ENCODE assay signal across 1 cellular context in the genomic region with DNA sequence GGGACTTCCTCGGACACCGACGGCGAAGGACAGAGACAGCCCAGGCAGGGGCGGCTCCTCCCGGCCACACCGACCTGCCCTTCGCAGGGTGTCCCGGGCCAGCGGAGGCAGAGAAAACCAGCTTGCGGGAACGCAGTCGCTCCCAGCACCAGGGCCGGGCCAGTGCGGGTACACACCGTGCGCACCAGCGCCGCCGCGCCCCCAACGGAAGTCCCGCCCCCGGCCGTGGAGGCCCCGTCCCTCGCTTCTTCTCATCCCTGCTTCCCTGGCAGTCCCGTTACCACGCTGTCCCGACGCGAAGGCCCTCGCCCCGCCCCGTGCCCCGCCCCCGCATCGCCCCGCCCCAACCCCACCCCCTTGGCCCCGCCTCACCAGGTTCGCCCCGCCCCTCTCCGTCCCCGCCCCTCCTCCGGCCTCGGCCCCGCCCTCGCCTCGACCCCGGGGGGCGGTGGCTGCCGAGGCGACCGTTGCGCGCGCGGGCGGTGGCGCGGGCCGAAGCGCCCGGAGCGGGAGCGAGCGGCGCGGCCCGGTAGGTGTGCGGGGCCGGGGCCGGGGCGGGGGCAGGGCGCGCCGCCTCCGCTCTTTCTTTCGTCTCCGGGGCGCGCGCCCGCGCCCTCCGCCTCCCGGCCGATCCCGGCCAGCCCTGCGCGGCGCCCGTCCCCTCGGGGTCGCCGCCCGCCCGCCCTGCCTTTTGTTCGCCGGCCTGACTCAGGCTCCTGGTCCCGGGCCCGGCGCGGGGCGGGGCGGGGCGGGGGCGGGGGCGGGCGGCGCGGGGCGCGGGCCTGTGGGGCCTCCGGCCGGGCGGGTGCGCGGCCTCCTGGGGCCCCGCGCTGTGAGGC.
TF ChIP-seq lines count a peak whose summit lies in the region.

A gene with protein sequence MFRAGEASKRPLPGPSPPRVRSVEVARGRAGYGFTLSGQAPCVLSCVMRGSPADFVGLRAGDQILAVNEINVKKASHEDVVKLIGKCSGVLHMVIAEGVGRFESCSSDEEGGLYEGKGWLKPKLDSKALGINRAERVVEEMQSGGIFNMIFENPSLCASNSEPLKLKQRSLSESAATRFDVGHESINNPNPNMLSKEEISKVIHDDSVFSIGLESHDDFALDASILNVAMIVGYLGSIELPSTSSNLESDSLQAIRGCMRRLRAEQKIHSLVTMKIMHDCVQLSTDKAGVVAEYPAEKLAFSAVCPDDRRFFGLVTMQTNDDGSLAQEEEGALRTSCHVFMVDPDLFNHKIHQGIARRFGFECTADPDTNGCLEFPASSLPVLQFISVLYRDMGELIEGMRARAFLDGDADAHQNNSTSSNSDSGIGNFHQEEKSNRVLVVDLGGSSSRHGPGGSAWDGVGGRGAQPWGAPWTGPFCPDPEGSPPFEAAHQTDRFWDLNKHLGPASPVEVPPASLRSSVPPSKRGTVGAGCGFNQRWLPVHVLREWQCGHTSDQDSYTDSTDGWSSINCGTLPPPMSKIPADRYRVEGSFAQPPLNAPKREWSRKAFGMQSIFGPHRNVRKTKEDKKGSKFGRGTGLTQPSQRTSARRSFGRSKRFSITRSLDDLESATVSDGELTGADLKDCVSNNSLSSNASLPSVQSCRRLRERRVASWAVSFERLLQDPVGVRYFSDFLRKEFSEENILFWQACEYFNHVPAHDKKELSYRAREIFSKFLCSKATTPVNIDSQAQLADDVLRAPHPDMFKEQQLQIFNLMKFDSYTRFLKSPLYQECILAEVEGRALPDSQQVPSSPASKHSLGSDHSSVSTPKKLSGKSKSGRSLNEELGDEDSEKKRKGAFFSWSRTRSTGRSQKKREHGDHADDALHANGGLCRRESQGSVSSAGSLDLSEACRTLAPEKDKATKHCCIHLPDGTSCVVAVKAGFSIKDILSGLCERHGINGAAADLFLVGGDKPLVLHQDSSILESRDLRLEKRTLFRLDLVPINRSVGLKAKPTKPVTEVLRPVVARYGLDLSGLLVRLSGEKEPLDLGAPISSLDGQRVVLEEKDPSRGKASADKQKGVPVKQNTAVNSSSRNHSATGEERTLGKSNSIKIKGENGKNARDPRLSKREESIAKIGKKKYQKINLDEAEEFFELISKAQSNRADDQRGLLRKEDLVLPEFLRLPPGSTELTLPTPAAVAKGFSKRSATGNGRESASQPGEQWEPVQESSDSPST (N-terminal part only) (plus strand): TSS at position 451 of the 839 bp plus-strand sequence. CDS start 23,150 bp downstream, outside the sequence.

TF ChIP-seq in IMR-90, 13 proteins besides CTCF, POLR2A, EP300 and RAD21:
- TF ChIP-seq MXI1 (IDR thresholded peaks at IDR 0.05; ENCODE audit: borderline replicate concordance, low read depth, low read length): peak; percentile 90
- peak; percentile 63; the same call in 1 of the 2 replicates for TF ChIP-seq MAZ (IDR thresholded peaks at IDR 0.05; ENCODE audit: borderline replicate concordance, low read depth, low read length)
- no peak for TF ChIP-seq MAFK (IDR thresholded peaks at IDR 0.05; ENCODE audit: low read depth, low read length)
TF ChIP-seq in IMR-90: peak in this region for 2.
